In the genomic region with DNA sequence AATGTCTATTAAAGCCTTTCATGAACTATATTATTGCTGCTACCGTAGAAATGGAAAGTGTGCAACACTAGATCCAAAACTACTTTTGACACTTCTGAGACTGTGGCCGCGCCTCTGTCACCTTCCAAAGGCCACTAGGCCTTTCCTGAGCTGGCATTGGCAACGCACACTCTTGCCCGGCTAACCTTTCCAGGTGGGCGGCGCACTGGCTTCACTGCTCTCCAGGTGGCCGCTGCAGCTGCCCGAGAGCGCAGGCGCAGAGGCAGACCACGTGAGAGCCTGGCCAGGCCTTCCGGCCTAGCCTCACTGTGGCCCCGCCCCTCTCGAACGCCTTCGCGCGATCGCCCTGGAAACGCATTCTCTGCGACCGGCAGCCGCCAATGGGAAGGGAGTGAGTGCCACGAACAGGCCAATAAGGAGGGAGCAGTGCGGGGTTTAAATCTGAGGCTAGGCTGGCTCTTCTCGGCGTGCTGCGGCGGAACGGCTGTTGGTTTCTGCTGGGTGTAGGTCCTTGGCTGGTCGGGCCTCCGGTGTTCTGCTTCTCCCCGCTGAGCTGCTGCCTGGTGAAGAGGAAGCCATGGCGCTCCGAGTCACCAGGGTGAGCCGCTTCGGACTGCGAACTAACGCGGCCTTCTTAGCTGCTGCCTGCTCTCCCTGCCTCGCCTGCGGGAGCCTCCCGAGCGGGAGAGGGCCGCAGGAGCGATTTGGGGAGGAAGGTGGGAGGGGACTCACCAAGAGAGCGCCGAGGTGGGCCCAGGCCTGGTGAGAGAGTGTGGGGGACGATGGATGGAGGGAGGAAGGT, we compare ENCODE assay signal across 1 cellular context.
A peak's percentile ranks its signal among the peaks of the same experiment; 100 is the strongest.
TF ChIP-seq lines count a peak whose summit lies in the region.

Gene CCNB1 (plus strand): TSS at position 465 of the 802 bp plus-strand sequence. CDS start 113 bp downstream, at position 578.

TF ChIP-seq in K562, 482 proteins besides CTCF, POLR2A, EP300 and RAD21 (continued from another document):
- TF ChIP-seq, protein P1, sequence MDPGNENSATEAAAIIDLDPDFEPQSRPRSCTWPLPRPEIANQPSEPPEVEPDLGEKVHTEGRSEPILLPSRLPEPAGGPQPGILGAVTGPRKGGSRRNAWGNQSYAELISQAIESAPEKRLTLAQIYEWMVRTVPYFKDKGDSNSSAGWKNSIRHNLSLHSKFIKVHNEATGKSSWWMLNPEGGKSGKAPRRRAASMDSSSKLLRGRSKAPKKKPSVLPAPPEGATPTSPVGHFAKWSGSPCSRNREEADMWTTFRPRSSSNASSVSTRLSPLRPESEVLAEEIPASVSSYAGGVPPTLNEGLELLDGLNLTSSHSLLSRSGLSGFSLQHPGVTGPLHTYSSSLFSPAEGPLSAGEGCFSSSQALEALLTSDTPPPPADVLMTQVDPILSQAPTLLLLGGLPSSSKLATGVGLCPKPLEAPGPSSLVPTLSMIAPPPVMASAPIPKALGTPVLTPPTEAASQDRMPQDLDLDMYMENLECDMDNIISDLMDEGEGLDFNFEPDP (CRISPR knock-in tag; IDR thresholded peaks at IDR 0.05) = no peak
- TF ChIP-seq, protein P2, sequence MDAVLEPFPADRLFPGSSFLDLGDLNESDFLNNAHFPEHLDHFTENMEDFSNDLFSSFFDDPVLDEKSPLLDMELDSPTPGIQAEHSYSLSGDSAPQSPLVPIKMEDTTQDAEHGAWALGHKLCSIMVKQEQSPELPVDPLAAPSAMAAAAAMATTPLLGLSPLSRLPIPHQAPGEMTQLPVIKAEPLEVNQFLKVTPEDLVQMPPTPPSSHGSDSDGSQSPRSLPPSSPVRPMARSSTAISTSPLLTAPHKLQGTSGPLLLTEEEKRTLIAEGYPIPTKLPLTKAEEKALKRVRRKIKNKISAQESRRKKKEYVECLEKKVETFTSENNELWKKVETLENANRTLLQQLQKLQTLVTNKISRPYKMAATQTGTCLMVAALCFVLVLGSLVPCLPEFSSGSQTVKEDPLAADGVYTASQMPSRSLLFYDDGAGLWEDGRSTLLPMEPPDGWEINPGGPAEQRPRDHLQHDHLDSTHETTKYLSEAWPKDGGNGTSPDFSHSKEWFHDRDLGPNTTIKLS (IDR thresholded peaks at IDR 0.05; ENCODE audit: borderline replicate concordance, low read depth) = no peak; the same call in 1 of the 2 replicates
- TF ChIP-seq ELF1 (tag; IDR thresholded peaks at IDR 0.05) = peak; percentile 87
- no peak for TF ChIP-seq ZNF699 (CRISPR knock-in tag; IDR thresholded peaks at IDR 0.05; ENCODE audit: insufficient replicate concordance)
- TF ChIP-seq TBP (optimal IDR thresholded peaks at IDR 0.05; ENCODE audit: low read depth, low read length) = peak; percentile 91
- no peak for TF ChIP-seq KDM2B (CRISPR knock-in tag; IDR thresholded peaks at IDR 0.05)
- no peak for TF ChIP-seq ARHGAP35 (IDR thresholded peaks at IDR 0.05; ENCODE audit: partially characterized antibody)
- no peak for TF ChIP-seq SAFB2 (IDR thresholded peaks at IDR 0.05; ENCODE audit: borderline replicate concordance, low read depth, low read length, severe bottlenecking)
- no peak for TF ChIP-seq PATZ1 (CRISPR knock-in tag; IDR thresholded peaks at IDR 0.05; ENCODE audit: borderline replicate concordance)
- TF ChIP-seq ETV1 (tag; conservative IDR thresholded peaks at IDR 0.05; ENCODE audit: low read depth) = 0 out of 2 replicates have a peak, but pooled peaks have one; percentile 51
- TF ChIP-seq SREBF1 (IDR thresholded peaks at IDR 0.05; ENCODE audit: borderline replicate concordance, low read depth, low read length) = no peak
- TF ChIP-seq ZFX (CRISPR knock-in tag; IDR thresholded peaks at IDR 0.05) = peak; percentile 89
- no peak for TF ChIP-seq DIDO1 (tag; IDR thresholded peaks at IDR 0.05; ENCODE audit: low read depth)
- no peak for TF ChIP-seq HSF4 (CRISPR knock-in tag; IDR thresholded peaks at IDR 0.05; ENCODE audit: borderline replicate concordance)
- peak; percentile 93; the same call in 1 of the 2 replicates for TF ChIP-seq KAT7 (CRISPR knock-in tag; IDR thresholded peaks at IDR 0.05; ENCODE audit: borderline replicate concordance)
- TF ChIP-seq EWSR1 (IDR thresholded peaks at IDR 0.05; ENCODE audit: borderline replicate concordance, low read depth, partially characterized antibody) = no peak
- TF ChIP-seq TOE1 (IDR thresholded peaks at IDR 0.05; ENCODE audit: borderline replicate concordance) = peak; percentile 87; the same call in 1 of the 2 replicates
- TF ChIP-seq TOE1 (CRISPR knock-in tag; IDR thresholded peaks at IDR 0.05; ENCODE audit: borderline replicate concordance, low read depth) = no peak; the same call in 1 of the 2 replicates
- TF ChIP-seq CBX8 (IDR thresholded peaks at IDR 0.05; ENCODE audit: borderline replicate concordance, extremely low read depth, low read depth, low read length, poor library complexity, severe bottlenecking) = no peak
